8 cellular contexts compared by ENCODE assay signal in genomic region chr9:125190371-125190801, GRCh38. TPM values are rescaled to one million over a fixed set of nuclear protein-coding genes. Genes with fewer than 3 reads are reported as not detected.
DNase-seq lines count a peak whose midpoint lies in the region; TF ChIP-seq lines count a peak whose summit lies in the region.

No MANE protein-coding gene starts in this region.

- no peaks in the 10 kb centered on the region for H3K9me3 Mint-ChIP-seq in CD4-positive, alpha-beta memory T cell
- no peaks in the 10 kb centered on the region for H3K9me3 Mint-ChIP-seq in stimulated activated naive CD8-positive, alpha-beta T cell treated with anti-CD3 and anti-CD28 coated beads, Interleukin-15, Interleukin-2, amounts not matched to agents 100 ng/mL and 50 ng/mL, for 24 hours

- no peaks in the 10 kb centered on the region for H3K9me3 ChIP-seq in CD4-positive, alpha-beta memory T cell (ENCODE audit: control insufficient read depth in 1 of 2, low read length in 2 of 2)
- H3K9me3 ChIP-seq in adrenal gland (replicated peaks in 1 of 3): no peaks in the 10 kb centered on the region

- peak overlapping the region; percentile 89 to 97 (median 94) for H3K27ac Mint-ChIP-seq in CD4-positive, alpha-beta memory T cell
- peak overlapping the region; percentile 96 for H3K27ac Mint-ChIP-seq in stimulated activated naive CD8-positive, alpha-beta T cell treated with anti-CD3 and anti-CD28 coated beads, Interleukin-15, Interleukin-2, amounts not matched to agents 100 ng/mL and 50 ng/mL, for 24 hours

- no peaks in the 10 kb centered on the region for H4K20me1 ChIP-seq in KMS-11 (ENCODE audit: insufficient read depth)

- peak overlapping the region; percentile 82 for H2AFZ ChIP-seq in KMS-11 (ENCODE audit: low read depth)

- H3K36me3 ChIP-seq in CD4-positive, alpha-beta memory T cell (ENCODE audit: insufficient read depth, low read length): no peaks in the 10 kb centered on the region
- no peaks in the 10 kb centered on the region for H3K36me3 ChIP-seq in KMS-11 (ENCODE audit: insufficient read depth)
- H3K36me3 ChIP-seq in adrenal gland (replicated peaks in 1 of 2): no peaks in the 10 kb centered on the region
- H3K36me3 ChIP-seq in kidney epithelial cell (ENCODE audit: control insufficient read depth, insufficient read depth, low read length): no peaks in the 10 kb centered on the region

- 58 to 65% (median 62%) methylated on average over 13 of the region's 13 CpGs for WGBS in adrenal gland, 4 donors

- no peaks in the 10 kb centered on the region for H3K27me3 Mint-ChIP-seq in CD4-positive, alpha-beta memory T cell
- H3K27me3 Mint-ChIP-seq in stimulated activated naive CD8-positive, alpha-beta T cell treated with anti-CD3 and anti-CD28 coated beads, Interleukin-15, Interleukin-2, amounts not matched to agents 100 ng/mL and 50 ng/mL, for 24 hours: no peaks in the 10 kb centered on the region

- intact Hi-C loops in CD4-positive, alpha-beta memory T cell (cut with micrococcal nuclease): no loop called here
- intact Hi-C loops in adrenal gland (cut with DNase I): no loop called here

- H3K4me1 Mint-ChIP-seq in CD4-positive, alpha-beta memory T cell: peaks cover 27 to 76% (median 53%) of the 10 kb centered on the region in 4 donors
- H3K4me1 Mint-ChIP-seq in stimulated activated naive CD8-positive, alpha-beta T cell treated with anti-CD3 and anti-CD28 coated beads, Interleukin-15, Interleukin-2, amounts not matched to agents 100 ng/mL and 50 ng/mL, for 24 hours (ENCODE audit: low read depth): peaks cover 73% of the 10 kb centered on the region

- POLR2A ChIA-PET in CD4-positive, alpha-beta memory T cell (lab: Charles Lee; ENCODE audit: partially characterized antibody): interaction anchor here (0.6 to 4.3 kb wide), 9 partner anchors 10 to 419 kb away, joined by 3 to 61 read pairs (median 4); partner anchors contain the start of genes ARPC5L, HSPA5, NR6A1 and RABEPK

- peak overlapping the region; percentile 89 to 98 (median 94) for H3K4me3 Mint-ChIP-seq in CD4-positive, alpha-beta memory T cell
- peak overlapping the region; percentile 98 for H3K4me3 Mint-ChIP-seq in stimulated activated naive CD8-positive, alpha-beta T cell treated with anti-CD3 and anti-CD28 coated beads, Interleukin-15, Interleukin-2, amounts not matched to agents 100 ng/mL and 50 ng/mL, for 24 hours

- H3K4me2 ChIP-seq in KMS-11: peak overlapping the region; percentile 44

- TF ChIP-seq CTCF in KMS-11 (conservative IDR thresholded peaks at IDR 0.05; ENCODE audit: low read depth, low read length) (no peak), adrenal gland (IDR thresholded peaks at IDR 0.05) (no peak), kidney epithelial cell (IDR thresholded peaks at IDR 0.05; ENCODE audit: insufficient read depth, low read length, poor library complexity, severe bottlenecking) (no peak)

- CTCF ChIA-PET in CD4-positive, alpha-beta memory T cell (lab: Charles Lee; ENCODE audit: partially characterized antibody): interaction anchor here (1.4 to 2.8 kb wide), 2 partner anchors 10 to 51 kb away, joined by 10 to 20 read pairs; partner anchors contain the start of genes HSPA5 and RABEPK

- peaks cover 81% of the 10 kb centered on the region for H3K4me1 ChIP-seq in CD4-positive, alpha-beta memory T cell (ENCODE audit: insufficient read depth, low read length)
- H3K4me1 ChIP-seq in KMS-11 (ENCODE audit: low read depth, poor library complexity, severe bottlenecking): peaks cover 30% of the 10 kb centered on the region
- H3K4me1 ChIP-seq in adrenal gland (replicated peaks in 1 of 2): peaks cover 22 to 44% of the 10 kb centered on the region in 2 donors

- H3K27ac ChIP-seq in CD4-positive, alpha-beta memory T cell (ENCODE audit: low read depth, low read length): peak overlapping the region; percentile 97
- peak overlapping the region; percentile 43 for H3K27ac ChIP-seq in KMS-11
- peak overlapping the region; percentile 44 to 99 (median 80) for H3K27ac ChIP-seq in adrenal gland

- H3K27me3 ChIP-seq in CD4-positive, alpha-beta memory T cell (ENCODE audit: insufficient read depth, low read length): no peaks in the 10 kb centered on the region
- H3K27me3 ChIP-seq in KMS-11 (ENCODE audit: insufficient read depth, low read depth) (no peaks in the 10 kb centered on the region), adrenal gland (no peaks in the 10 kb centered on the region), kidney epithelial cell (ENCODE audit: control insufficient read depth, insufficient read depth, low read length) (no peaks in the 10 kb centered on the region)

- peaks cover 41% of the 10 kb centered on the region for H3K79me2 ChIP-seq in KMS-11 (ENCODE audit: insufficient read depth, low read depth)

- no peak for TF ChIP-seq POLR2A in adrenal gland (IDR thresholded peaks at IDR 0.05)

- peaks cover 0 to 21% of the 10 kb centered on the region in 2 donors for H3K36me3 Mint-ChIP-seq in CD4-positive, alpha-beta memory T cell
- peaks cover 3% of the 10 kb centered on the region for H3K36me3 Mint-ChIP-seq in stimulated activated naive CD8-positive, alpha-beta T cell treated with anti-CD3 and anti-CD28 coated beads, Interleukin-15, Interleukin-2, amounts not matched to agents 100 ng/mL and 50 ng/mL, for 24 hours (ENCODE audit: low read depth)

- peak overlapping the region; percentile 84 to 100 for H3K4me3 ChIP-seq in CD4-positive, alpha-beta memory T cell (ENCODE audit: low read length in 2 of 2)
- H3K4me3 ChIP-seq in KMS-11 (IDR thresholded peaks at IDR 0.05; ENCODE audit: insufficient read depth, low read depth, low read length) (no peak overlapping the region), adrenal gland (peak overlapping the region; percentile 9 to 100 (median 54)), kidney epithelial cell (ENCODE audit: low read depth, low read length) (peak overlapping the region; percentile 91)

- peak overlapping the region; percentile 86 for H3K9ac ChIP-seq in KMS-11

- peak in 2 of 5 donors; percentile 16 to 40 for DNase-seq in CD4-positive, alpha-beta memory T cell
- DNase-seq in adrenal gland (no peak), kidney epithelial cell (ENCODE audit: low read depth) (no peak), NCI-H1048 (lab: John Stamatoyannopoulos, UW) (no peak), GDM1 (lab: John Stamatoyannopoulos, UW) (no peak), globus pallidus (ENCODE audit: low spot score) (no peak)

RNA-seq across cellular contexts. Expression of gene PPP6C, which starts 0.8 kb away (rescaled TPM):
- total RNA-seq in CD4-positive, alpha-beta memory T cell: 10 to 100 TPM; 49.2 TPM
- polyA plus RNA-seq in CD4-positive, alpha-beta memory T cell: 10 to 100 TPM; 62.3 to 66.1 TPM
- total RNA-seq in adrenal gland: 10 to 100 TPM; 30.8 to 71.1 (median 48.0) TPM
- 10 to 100 TPM; 15.9 to 51.0 (median 17.1) TPM for polyA plus RNA-seq in adrenal gland
- 24.7 and 25.3 TPM in 2 replicates for total RNA-seq in kidney epithelial cell

RNA-seq across cellular contexts. Expression of gene RABEPK, which starts 10.0 kb away (rescaled TPM):
- 10 to 100 TPM; 12.2 to 13.5 TPM for total RNA-seq in CD4-positive, alpha-beta memory T cell
- polyA plus RNA-seq in CD4-positive, alpha-beta memory T cell: 10 to 100 TPM; 35.9 to 43.3 TPM
- total RNA-seq in adrenal gland: 10 to 100 TPM; 11.0 to 22.5 (median 16.4) TPM
- 10 to 100 TPM; 16.7 to 27.3 (median 17.2) TPM for polyA plus RNA-seq in adrenal gland
- 19.8 and 24.2 TPM in 2 replicates for total RNA-seq in kidney epithelial cell

RNA-seq across cellular contexts. Expression of gene SCAI, which starts 47.1 kb away (rescaled TPM):
- 10 to 100 TPM; 14.7 to 15.5 TPM for total RNA-seq in CD4-positive, alpha-beta memory T cell
- polyA plus RNA-seq in CD4-positive, alpha-beta memory T cell: 1 to 10 TPM in 1 of 2 donors, under 1 TPM in 1; 0.23 to 2.4 TPM
- total RNA-seq in adrenal gland (10 to 100 TPM in 4 of 8 donors, 1 to 10 TPM in 4; 7.8 to 19.6 (median 11.7) TPM), kidney epithelial cell (2.3 and 5.8 TPM in 2 replicates)
- polyA plus RNA-seq in adrenal gland: 1 to 10 TPM; 1.4 to 6.3 (median 3.1) TPM

RNA-seq across cellular contexts. Expression of gene HSPA5, which starts 50.8 kb away (rescaled TPM):
- total RNA-seq in CD4-positive, alpha-beta memory T cell: 100 to 1,000 TPM; 147 to 154 TPM
- polyA plus RNA-seq in CD4-positive, alpha-beta memory T cell: 100 to 1,000 TPM; 194 to 253 TPM
- 100 to 1,000 TPM in 5 of 8 donors, 10 to 100 TPM in 3; 62.7 to 551 (median 133) TPM for total RNA-seq in adrenal gland
- 100 to 1,000 TPM in 1 of 3 donors, 10 to 100 TPM in 2; 30.0 to 677 (median 40.6) TPM for polyA plus RNA-seq in adrenal gland
- total RNA-seq in kidney epithelial cell: 387 and 410 TPM in 2 replicates

Comparison
In these comparisons a context has a peak if more than half of its experiments do, and no peak if none do; other contexts are left out.
1. H3K27ac ChIP-seq: peak in every context shown above with its lines; median percentile 97 in CD4-positive, alpha-beta memory T cell; 80 in adrenal gland; 43 in KMS-11.